17 cellular contexts compared by ENCODE assay signal in genomic region chr6:20509211-20509610, GRCh38.
"Had no signal": no experiment of that assay in that cellular context is flagged by ENCODE, and none has a peak within 500 bp of the region (broad histone marks: within the 10 kb centered on the region; RNA-seq: fewer than 3 reads in every experiment).

No MANE protein-coding gene starts in this region.

- H3K9me3 ChIP-seq: gastrocnemius medialis, right atrium auricular region, sigmoid colon, testis, tibial nerve, upper lobe of right lung had no signal

- H3K4me3 Mint-ChIP-seq: immature natural killer cell; naive thymus-derived CD4-positive, alpha-beta T cell; stimulated activated naive B cell treated with anti-CD40 and anti-IgM and Interleukin-4, amounts not matched to agents 10 μg/mL and 1 μg/mL and 100 μg/mL, for 72 hours; stimulated activated naive CD8-positive, alpha-beta T cell treated with anti-CD3 and anti-CD28 coated beads, Interleukin-15, amount 100 ng/mL, for 72 hours had no signal

- H3K36me3 Mint-ChIP-seq: naive thymus-derived CD4-positive, alpha-beta T cell; stimulated activated naive B cell treated with anti-CD40 and anti-IgM and Interleukin-4, amounts not matched to agents 10 μg/mL and 1 μg/mL and 100 μg/mL, for 72 hours had no signal

- ATAC-seq: gastrocnemius medialis; left ventricle myocardium superior; naive thymus-derived CD4-positive, alpha-beta T cell; stimulated activated naive B cell treated with anti-CD40 and anti-IgM and Interleukin-4, amounts not matched to agents 10 μg/mL and 1 μg/mL and 100 μg/mL, for 72 hours; stimulated activated naive CD8-positive, alpha-beta T cell treated with anti-CD3 and anti-CD28 coated beads, Interleukin-15, amount 100 ng/mL, for 72 hours; upper lobe of right lung had no signal

- H3K4me1 ChIP-seq: gastrocnemius medialis, right atrium auricular region, sigmoid colon, testis, tibial nerve, upper lobe of right lung had no signal

- DNase-seq: effector CD4-positive, alpha-beta T cell; gastrocnemius medialis; immature natural killer cell; left ventricle myocardium superior; naive thymus-derived CD4-positive, alpha-beta T cell; sigmoid colon; stimulated activated CD4-positive, alpha-beta T cell treated with anti-CD3 and anti-CD28 coated beads, Interleukin-2, amount 100 ng/mL, for 24 hours; stimulated activated CD4-positive, alpha-beta T cell treated with anti-CD3 and anti-CD28 coated beads, Interleukin-4, amount 100 ng/mL, for 4 hours; stimulated activated naive B cell treated with anti-CD40 and anti-IgM and Interleukin-4, amounts not matched to agents 10 μg/mL and 1 μg/mL and 100 μg/mL, for 72 hours; stimulated activated naive CD8-positive, alpha-beta T cell treated with anti-CD3 and anti-CD28 coated beads, Interleukin-15, amount 100 ng/mL, for 72 hours; testis; upper lobe of right lung had no signal

- H3K4me1 Mint-ChIP-seq: immature natural killer cell; stimulated activated naive B cell treated with anti-CD40 and anti-IgM and Interleukin-4, amounts not matched to agents 10 μg/mL and 1 μg/mL and 100 μg/mL, for 72 hours; stimulated activated naive CD8-positive, alpha-beta T cell treated with anti-CD3 and anti-CD28 coated beads, Interleukin-15, amount 100 ng/mL, for 72 hours had no signal

- H3K36me3 ChIP-seq: gastrocnemius medialis, right atrium auricular region, sigmoid colon, tibial nerve, upper lobe of right lung had no signal

- H3K27me3 ChIP-seq: gastrocnemius medialis, right atrium auricular region, sigmoid colon, testis, tibial nerve, upper lobe of right lung had no signal

- H3K9me3 Mint-ChIP-seq: immature natural killer cell; naive thymus-derived CD4-positive, alpha-beta T cell; stimulated activated naive B cell treated with anti-CD40 and anti-IgM and Interleukin-4, amounts not matched to agents 10 μg/mL and 1 μg/mL and 100 μg/mL, for 72 hours; stimulated activated naive CD8-positive, alpha-beta T cell treated with anti-CD3 and anti-CD28 coated beads, Interleukin-15, amount 100 ng/mL, for 72 hours had no signal

- H3K27ac Mint-ChIP-seq: naive thymus-derived CD4-positive, alpha-beta T cell; stimulated activated naive B cell treated with anti-CD40 and anti-IgM and Interleukin-4, amounts not matched to agents 10 μg/mL and 1 μg/mL and 100 μg/mL, for 72 hours had no signal

- H3K4me3 ChIP-seq: coronary artery, gastrocnemius medialis, lung, right atrium auricular region, sigmoid colon, skin epidermis, testis, tibial nerve, upper lobe of right lung had no signal

- H3K27ac ChIP-seq: coronary artery, gastrocnemius medialis, right atrium auricular region, sigmoid colon, skin epidermis, testis, tibial nerve, upper lobe of right lung had no signal
